ENCODE assay signal across 8 cellular contexts in the genomic region with DNA sequence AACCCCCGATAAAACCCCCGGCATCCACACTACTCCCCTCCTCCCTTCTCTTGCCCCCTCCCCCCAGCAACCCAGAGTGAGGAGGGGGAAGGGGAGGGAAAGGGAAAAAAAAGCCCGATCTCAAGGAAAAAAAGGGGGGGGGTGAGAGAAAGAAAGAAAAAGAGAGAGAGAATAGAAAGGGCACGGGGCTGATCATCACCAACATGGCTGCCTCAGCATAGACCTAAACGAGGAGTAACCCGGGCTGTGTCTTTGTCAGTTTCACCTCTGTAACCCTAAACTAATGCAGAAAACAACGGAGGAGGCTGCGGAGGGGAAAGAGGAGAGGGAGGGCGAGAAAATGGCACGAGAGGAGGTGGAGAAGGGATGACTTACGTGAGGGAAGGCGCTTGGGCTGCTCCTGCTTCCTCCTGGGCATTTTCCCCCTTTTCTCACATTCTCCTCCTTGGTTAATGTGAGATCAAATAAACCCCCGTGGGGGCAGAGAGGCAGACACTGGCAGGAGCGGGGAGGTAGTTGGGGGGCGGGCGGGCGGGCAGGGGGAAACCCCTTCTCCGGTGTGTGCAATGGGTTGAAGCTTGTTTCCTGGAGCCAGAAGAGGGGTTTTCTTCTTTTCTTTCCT. TPM values are rescaled to one million over a fixed set of nuclear protein-coding genes. Genes with fewer than 3 reads are reported as not detected.
DNase-seq lines count a peak whose midpoint lies in the region; ATAC-seq lines count a peak whose summit lies in the region.

No MANE protein-coding gene starts in this region.

- peak overlapping the region; percentile 90 for H3K4me3 ChIP-seq in effector memory CD4-positive, alpha-beta T cell (ENCODE audit: insufficient read depth, low read depth, low read length, poor library complexity, severe bottlenecking)
- H3K4me3 ChIP-seq in mononuclear cell (ENCODE audit: low read length): peak overlapping the region; percentile 58

- no peak for ATAC-seq in HG02970 (IDR thresholded peaks at IDR 0.05; ENCODE audit: low FRiP score, unreplicated experiment)

- peak overlapping the region; percentile 67 for H3K27ac ChIP-seq in effector memory CD4-positive, alpha-beta T cell (ENCODE audit: insufficient read depth, low read length, poor library complexity, severe bottlenecking)

- peaks cover 8% of the 10 kb centered on the region for H3K4me1 ChIP-seq in effector memory CD4-positive, alpha-beta T cell (ENCODE audit: control insufficient read depth, insufficient read depth, low read length, poor library complexity, severe bottlenecking)
- peaks cover 19% of the 10 kb centered on the region for H3K4me1 ChIP-seq in mononuclear cell (ENCODE audit: insufficient read depth, low read length)

- H3K27me3 ChIP-seq in effector memory CD4-positive, alpha-beta T cell (replicated peaks; ENCODE audit: control insufficient read depth, insufficient read depth, low read length, poor library complexity, severe bottlenecking): no peaks in the 10 kb centered on the region
- H3K27me3 ChIP-seq in mononuclear cell (ENCODE audit: insufficient read depth, low read length): peaks cover 8% of the 10 kb centered on the region

- no peaks in the 10 kb centered on the region for H3K9me3 ChIP-seq in effector memory CD4-positive, alpha-beta T cell (ENCODE audit: control insufficient read depth, low read length)
- H3K9me3 ChIP-seq in mononuclear cell (ENCODE audit: low read depth, low read length): no peaks in the 10 kb centered on the region

- DNase-seq in NCI-H82 (lab: John Stamatoyannopoulos, UW) (peak; percentile 55), NCI-H82 treated with DMSO at 0.1 percent for 48 hours (lab: John Stamatoyannopoulos, UW; ENCODE audit: unreplicated experiment) (no peak), M059J (ENCODE audit: low read depth) (peak; percentile 31)
- DNase-seq in activated CD4-positive, alpha-beta T cell treated with anti-CD3 and anti-CD28 coated beads, Interleukin-2, amount 50 U/mL, for 48 hours: peak; percentile 37 to 38
- peak; percentile 6 to 24 (median 17) for DNase-seq in effector memory CD4-positive, alpha-beta T cell
- peak; percentile 60 for DNase-seq in stimulated activated naive CD4-positive, alpha-beta T cell treated with Interleukin-2 at 50 U/mL for 16 hours (lab: John Stamatoyannopoulos, UW)

- H3K36me3 ChIP-seq in effector memory CD4-positive, alpha-beta T cell (ENCODE audit: control insufficient read depth, insufficient read depth, low read length): no peaks in the 10 kb centered on the region

RNA-seq across cellular contexts. Expression of a gene that starts 0.5 kb away (rescaled TPM):
- total RNA-seq in M059J (2014; rRNA removed; shearing (Covaris generic)): 3.5 and 9.2 TPM in 2 replicates
- 14.0 TPM for total RNA-seq in mononuclear cell
